ENCODE assay signal across 8 cellular contexts in the genomic region with DNA sequence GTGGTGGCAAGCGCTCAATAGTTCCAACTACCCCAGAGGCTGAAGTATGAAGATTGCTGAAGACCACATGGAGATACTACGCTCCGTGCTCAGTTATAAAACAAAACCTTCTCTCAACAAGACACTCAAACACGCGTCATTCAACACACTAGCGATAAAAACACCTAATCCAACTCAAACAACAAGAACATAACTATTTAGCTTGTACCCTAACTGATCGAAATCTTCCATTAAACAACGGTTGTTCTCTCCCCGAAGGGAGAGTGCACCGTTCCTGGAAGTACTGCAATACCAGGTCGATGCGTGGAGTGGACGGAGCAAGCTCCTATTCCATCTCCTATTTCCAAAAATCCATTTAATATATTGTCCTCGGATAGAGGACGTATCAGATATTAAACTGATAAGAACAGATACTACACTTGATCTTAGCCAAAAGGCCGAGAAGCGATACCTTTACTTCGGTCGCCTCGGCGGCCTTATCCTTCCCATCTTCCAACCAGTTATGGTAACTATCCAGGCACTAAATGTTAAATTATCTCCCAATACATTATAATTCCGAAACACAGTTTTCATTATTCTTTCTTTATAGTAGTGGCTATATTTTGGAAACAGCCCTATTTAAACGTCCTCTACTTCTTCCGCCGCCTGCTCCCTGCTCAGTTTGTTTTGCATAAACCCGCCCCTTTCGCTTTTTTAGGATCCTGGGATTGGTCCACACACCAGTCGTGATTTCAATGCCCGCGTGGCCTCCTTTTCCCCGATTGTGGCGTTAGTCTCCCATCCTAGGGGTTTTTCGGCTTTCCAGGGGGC. TPM values are rescaled to one million over a fixed set of nuclear protein-coding genes. Genes with fewer than 3 reads are reported as not detected.
DNase-seq lines count a peak whose midpoint lies in the region; ATAC-seq and TF ChIP-seq lines count a peak whose summit lies in the region.

No MANE protein-coding gene starts in this region.

- H3K4me1 Mint-ChIP-seq in CD8-positive, alpha-beta T cell (ENCODE audit: low read depth) = peaks cover 25% of the 10 kb centered on the region
- peaks cover 27% of the 10 kb centered on the region for H3K4me1 Mint-ChIP-seq in activated CD4-positive, alpha-beta memory T cell treated with anti-CD3 and anti-CD28 coated beads, Interleukin-2, amount 10 ng/mL, durations not matched to agents 7 days and 5 days
- peaks cover 14 to 17% of the 10 kb centered on the region in 2 donors for H3K4me1 Mint-ChIP-seq in effector memory CD8-positive, alpha-beta T cell (ENCODE audit: low read depth in 2 of 2)

- intact Hi-C loops in CD8-positive, alpha-beta T cell (cut with DNase I, micrococcal nuclease) = loop anchor here (1.0 to 5.0 kb wide), 4 partner anchors 14 to 249 kb away; a partner anchor contains a TSS

- POLR2A ChIA-PET in CD8-positive, alpha-beta T cell (lab: Charles Lee) = interaction anchor here (0.6 to 7.7 kb wide), 42 partner anchors 9 to 1937 kb away, joined by 3 to 359 read pairs (median 7); a partner anchor contains a TSS
- POLR2A ChIA-PET in activated CD4-positive, alpha-beta memory T cell treated with anti-CD3 and anti-CD28 coated beads, Interleukin-2, amount 10 ng/mL, durations not matched to agents 7 days and 5 days (lab: Charles Lee) = interaction anchor here (0.6 to 10.1 kb wide), 82 partner anchors 9 to 1969 kb away, joined by 3 to 674 read pairs (median 6); a partner anchor contains a TSS

- H3K9me3 ChIP-seq in CD8-positive, alpha-beta T cell (ENCODE audit: low read length) = no peaks in the 10 kb centered on the region

- CTCF ChIA-PET in CD8-positive, alpha-beta T cell (lab: Charles Lee) = interaction anchor here (0.8 to 2.4 kb wide), 4 partner anchors 10 to 55 kb away, joined by 3 to 10 read pairs (median 4); no protein-coding TSS in a partner anchor
- CTCF ChIA-PET in activated CD4-positive, alpha-beta memory T cell treated with anti-CD3 and anti-CD28 coated beads, Interleukin-2, amount 10 ng/mL, durations not matched to agents 7 days and 5 days (lab: Charles Lee) = interaction anchor here (0.6 to 3.0 kb wide), 11 partner anchors 8 to 1389 kb away, joined by 3 to 29 read pairs (median 5); a partner anchor contains a TSS

- H3K4me3 ChIP-seq in CD8-positive, alpha-beta T cell (ENCODE audit: low read depth, low read length) = peak overlapping the region; percentile 61

- no peak for TF ChIP-seq CTCF in CD8-positive, alpha-beta T cell (IDR thresholded peaks at IDR 0.05)

- no peaks in the 10 kb centered on the region for H3K27me3 Mint-ChIP-seq in CD8-positive, alpha-beta T cell (ENCODE audit: low read depth)
- H3K27me3 Mint-ChIP-seq in activated CD4-positive, alpha-beta memory T cell treated with anti-CD3 and anti-CD28 coated beads, Interleukin-2, amount 10 ng/mL, durations not matched to agents 7 days and 5 days = no peaks in the 10 kb centered on the region
- H3K27me3 Mint-ChIP-seq in effector memory CD8-positive, alpha-beta T cell = no peaks in the 10 kb centered on the region

- no peak overlapping the region for H3K27ac Mint-ChIP-seq in CD8-positive, alpha-beta T cell
- H3K27ac Mint-ChIP-seq in activated CD4-positive, alpha-beta memory T cell treated with anti-CD3 and anti-CD28 coated beads, Interleukin-2, amount 10 ng/mL, durations not matched to agents 7 days and 5 days = no peak overlapping the region
- H3K27ac Mint-ChIP-seq in effector memory CD8-positive, alpha-beta T cell = no peak overlapping the region

- no peaks in the 10 kb centered on the region for H3K9me3 Mint-ChIP-seq in CD8-positive, alpha-beta T cell
- H3K9me3 Mint-ChIP-seq in activated CD4-positive, alpha-beta memory T cell treated with anti-CD3 and anti-CD28 coated beads, Interleukin-2, amount 10 ng/mL, durations not matched to agents 7 days and 5 days = no peaks in the 10 kb centered on the region
- no peaks in the 10 kb centered on the region for H3K9me3 Mint-ChIP-seq in effector memory CD8-positive, alpha-beta T cell

- no peaks in the 10 kb centered on the region for H3K36me3 ChIP-seq in CD8-positive, alpha-beta T cell (ENCODE audit: insufficient read depth, low read length)

- DNase-seq in CD8-positive, alpha-beta T cell = peak; percentile 69 to 93 (median 79)
- DNase-seq in NCI-H774 (lab: John Stamatoyannopoulos, UW) = peak; percentile 94
- peak; percentile 87 for DNase-seq in activated CD4-positive, alpha-beta memory T cell treated with anti-CD3 and anti-CD28 coated beads, Interleukin-2, amount 10 ng/mL, durations not matched to agents 7 days and 5 days
- DNase-seq in effector memory CD8-positive, alpha-beta T cell = peak; percentile 80 to 91 (median 83)
- peak; percentile 98 to 99 for DNase-seq in lung microvascular endothelial cell (ENCODE audit: low read depth in 2 of 2)
- peak; percentile 62 for DNase-seq in stimulated activated CD8-positive, alpha-beta memory T cell treated with anti-CD3 and anti-CD28 coated beads, Interleukin-12 subunit alpha, Interleukin-12 subunit beta, amount 100 ng/mL, for 1 hour (ENCODE audit: low read depth)

- H3K4me3 Mint-ChIP-seq in CD8-positive, alpha-beta T cell = no peak overlapping the region
- H3K4me3 Mint-ChIP-seq in activated CD4-positive, alpha-beta memory T cell treated with anti-CD3 and anti-CD28 coated beads, Interleukin-2, amount 10 ng/mL, durations not matched to agents 7 days and 5 days = no peak overlapping the region
- H3K4me3 Mint-ChIP-seq in effector memory CD8-positive, alpha-beta T cell = no peak overlapping the region

- H3K27ac ChIP-seq in CD8-positive, alpha-beta T cell (ENCODE audit: low read depth, low read length) = peak overlapping the region; percentile 99

- ATAC-seq in CD8-positive, alpha-beta T cell = peak; percentile 49
- ATAC-seq in GM19438 (IDR thresholded peaks at IDR 0.05; ENCODE audit: low read depth, unreplicated experiment) (peak; percentile 48), HG03565 (IDR thresholded peaks at IDR 0.05; ENCODE audit: unreplicated experiment) (peak; percentile 46)
- ATAC-seq in effector memory CD8-positive, alpha-beta T cell (replicated peaks) = peak; percentile 52

- H3K4me1 ChIP-seq in CD8-positive, alpha-beta T cell (ENCODE audit: insufficient read depth, low read length) = peaks cover 32% of the 10 kb centered on the region

- no peaks in the 10 kb centered on the region for H3K27me3 ChIP-seq in CD8-positive, alpha-beta T cell (ENCODE audit: insufficient read depth, low read length)

- peaks cover 17% of the 10 kb centered on the region for H3K36me3 Mint-ChIP-seq in CD8-positive, alpha-beta T cell
- peaks cover 11% of the 10 kb centered on the region for H3K36me3 Mint-ChIP-seq in activated CD4-positive, alpha-beta memory T cell treated with anti-CD3 and anti-CD28 coated beads, Interleukin-2, amount 10 ng/mL, durations not matched to agents 7 days and 5 days (ENCODE audit: low read depth)
- H3K36me3 Mint-ChIP-seq in effector memory CD8-positive, alpha-beta T cell (ENCODE audit: insufficient read depth) = peaks cover 12% of the 10 kb centered on the region

RNA-seq across cellular contexts. Expression of a gene that starts 2.2 kb away (rescaled TPM):
- 100 to 1,000 TPM; 231 to 245 TPM for total RNA-seq in CD8-positive, alpha-beta T cell
- total RNA-seq in activated CD4-positive, alpha-beta memory T cell treated with anti-CD3 and anti-CD28 coated beads, Interleukin-2, amount 10 ng/mL, durations not matched to agents 7 days and 5 days = 10 to 100 TPM; 46.1 to 48.4 TPM
- 75.4 and 81.7 TPM in 2 replicates for total RNA-seq in lung microvascular endothelial cell

RNA-seq across cellular contexts. Expression of a gene that starts 8.9 kb away (rescaled TPM):
- not detected for total RNA-seq in CD8-positive, alpha-beta T cell
- not detected for total RNA-seq in activated CD4-positive, alpha-beta memory T cell treated with anti-CD3 and anti-CD28 coated beads, Interleukin-2, amount 10 ng/mL, durations not matched to agents 7 days and 5 days
- not detected in 2 replicates for total RNA-seq in lung microvascular endothelial cell

RNA-seq across cellular contexts. Expression of a gene that starts 9.7 kb away (rescaled TPM):
- total RNA-seq in CD8-positive, alpha-beta T cell = 100 to 1,000 TPM; 113 TPM
- 10 to 100 TPM; 40.6 to 41.6 TPM for total RNA-seq in activated CD4-positive, alpha-beta memory T cell treated with anti-CD3 and anti-CD28 coated beads, Interleukin-2, amount 10 ng/mL, durations not matched to agents 7 days and 5 days
- total RNA-seq in lung microvascular endothelial cell = 29.4 and 33.3 TPM in 2 replicates

RNA-seq across cellular contexts. Expression of a gene that starts 36.3 kb away (rescaled TPM):
- 100 to 1,000 TPM; 356 TPM for total RNA-seq in CD8-positive, alpha-beta T cell
- 10 to 100 TPM; 80.3 to 82.4 TPM for total RNA-seq in activated CD4-positive, alpha-beta memory T cell treated with anti-CD3 and anti-CD28 coated beads, Interleukin-2, amount 10 ng/mL, durations not matched to agents 7 days and 5 days
- total RNA-seq in lung microvascular endothelial cell = 7.6 and 12.3 TPM in 2 replicates

RNA-seq across cellular contexts. Expression of a gene that starts 39.1 kb away (rescaled TPM):
- 100 to 1,000 TPM; 212 to 245 TPM for total RNA-seq in CD8-positive, alpha-beta T cell
- total RNA-seq in activated CD4-positive, alpha-beta memory T cell treated with anti-CD3 and anti-CD28 coated beads, Interleukin-2, amount 10 ng/mL, durations not matched to agents 7 days and 5 days = 100 to 1,000 TPM; 262 to 279 TPM
- 57.9 and 59.9 TPM in 2 replicates for total RNA-seq in lung microvascular endothelial cell

Comparison
In these comparisons a context has a peak if more than half of its experiments do, and no peak if none do; other contexts are left out.
1. Peak in every context shown above with its lines: DNase-seq, ATAC-seq, H3K4me3 ChIP-seq and H3K27ac ChIP-seq.